In genomic region chr1:76871355-76871974, GRCh38 we compare ENCODE assay signal across 11 cellular contexts. TPM values are rescaled to one million over a fixed set of nuclear protein-coding genes. Genes with fewer than 3 reads are reported as not detected.
DNase-seq lines count a peak whose midpoint lies in the region; ATAC-seq and TF ChIP-seq lines count a peak whose summit lies in the region.
"Had no signal": no experiment of that assay in that cellular context is flagged by ENCODE, and none has a peak within 500 bp of the region (broad histone marks: within the 10 kb centered on the region; RNA-seq: fewer than 3 reads in every experiment).

No MANE protein-coding gene starts in this region.

- H2AFZ ChIP-seq in SU-DHL-6 (ENCODE audit: low read depth, low read length, severe bottlenecking), result no peak overlapping the region

- no peaks in the 10 kb centered on the region for H3K36me3 ChIP-seq in SU-DHL-6 (ENCODE audit: low read length)

- peak; percentile 97 for ATAC-seq in GM18861 (IDR thresholded peaks at IDR 0.05; ENCODE audit: unreplicated experiment)
- ATAC-seq in GM21529 (IDR thresholded peaks at IDR 0.05; ENCODE audit: unreplicated experiment), result peak; percentile 97
- peak; percentile 84 for ATAC-seq in HG03135 (IDR thresholded peaks at IDR 0.05; ENCODE audit: unreplicated experiment)
- ATAC-seq: stimulated activated naive CD8-positive, alpha-beta T cell treated with anti-CD3 and anti-CD28 coated beads, Interleukin-15, Interleukin-2, amounts not matched to agents 100 U/mL and 50 U/mL, for 24 hours had no signal

- H3K79me2 ChIP-seq in SU-DHL-6 (ENCODE audit: insufficient read depth, low read length), result no peaks in the 10 kb centered on the region

- no peaks in the 10 kb centered on the region for H3F3A ChIP-seq in SU-DHL-6 (ENCODE audit: insufficient read depth)

- no peak overlapping the region for H3K9ac ChIP-seq in SU-DHL-6 (ENCODE audit: low read length)

- no peaks in the 10 kb centered on the region for H3K9me3 ChIP-seq in SU-DHL-6 (ENCODE audit: insufficient read depth, low read length)

- no peaks in the 10 kb centered on the region for H3K27me3 ChIP-seq in SU-DHL-6 (ENCODE audit: low read length)

- DNase-seq in NCI-H226 (no peak), occipital lobe (lab: John Stamatoyannopoulos, UW) (no peak), NCI-H187 treated with DMSO at 0.1 percent for 48 hours (lab: John Stamatoyannopoulos, UW) (no peak), kidney tubule cell (ENCODE audit: low spot score) (no peak)
- DNase-seq: CD4-positive, alpha-beta T cell; KBM-7; stimulated activated naive CD8-positive, alpha-beta T cell treated with anti-CD3 and anti-CD28 coated beads, Interleukin-15, Interleukin-2, amounts not matched to agents 100 U/mL and 50 U/mL, for 24 hours had no signal

- H3K4me3 ChIP-seq in SU-DHL-6 (ENCODE audit: insufficient read depth, low read length, poor library complexity, severe bottlenecking), result no peak overlapping the region

- H3K9me2 ChIP-seq in SU-DHL-6 (replicated peaks; ENCODE audit: insufficient read depth, low read length), result no peaks in the 10 kb centered on the region

- TF ChIP-seq CTCF in SU-DHL-6 (IDR thresholded peaks at IDR 0.05; ENCODE audit: insufficient read depth, low read length, poor library complexity, severe bottlenecking), result no peak

- no peak overlapping the region for H3K27ac ChIP-seq in SU-DHL-6 (ENCODE audit: low read depth, low read length)

- H4K20me1 ChIP-seq in SU-DHL-6 (ENCODE audit: low read depth, low read length), result no peaks in the 10 kb centered on the region

- peak overlapping the region; percentile 31 for H3K4me2 ChIP-seq in SU-DHL-6 (ENCODE audit: low read depth, low read length, poor library complexity, severe bottlenecking)

RNA-seq across cellular contexts. Expression of gene ST6GALNAC5, which starts 4.2 kb away (rescaled TPM):
- 35.9 TPM for total RNA-seq in occipital lobe
- total RNA-seq: CD4-positive, alpha-beta T cell had no signal
